In the genomic region with DNA sequence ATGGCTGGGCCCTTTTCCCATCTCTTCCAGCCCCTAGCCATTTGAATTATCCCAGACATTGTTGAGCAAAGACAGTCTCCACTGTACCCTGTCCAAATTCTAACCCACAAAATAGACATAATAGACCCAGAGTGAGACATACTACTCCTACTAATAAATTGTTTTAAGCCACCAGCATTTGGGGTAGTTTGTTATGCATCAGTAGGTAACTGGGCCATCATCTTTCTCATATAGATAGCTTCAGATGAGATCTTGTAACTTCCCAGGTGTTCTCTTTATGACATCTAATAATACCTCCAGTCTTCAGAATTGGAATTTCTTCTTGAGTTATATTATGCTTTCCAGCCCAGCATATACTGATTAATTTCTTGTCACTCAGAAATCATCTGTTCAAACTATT, we compare ENCODE assay signal across 28 cellular contexts.
"Had no signal": no experiment of that assay in that cellular context is flagged by ENCODE, and none has a peak within 500 bp of the region (broad histone marks: within the 10 kb centered on the region; RNA-seq: fewer than 3 reads in every experiment).

No MANE protein-coding gene starts in this region.

- H3K4me1 ChIP-seq: body of pancreas, colonic mucosa, gastroesophageal sphincter had no signal

- H3K4me3 ChIP-seq: body of pancreas, colonic mucosa, esophagus squamous epithelium, gastroesophageal sphincter, heart right ventricle, hepatocyte had no signal

- H3K36me3 ChIP-seq: colonic mucosa, esophagus squamous epithelium, gastroesophageal sphincter, heart right ventricle had no signal

- H3K4me2 ChIP-seq: hepatocyte had no signal

- ATAC-seq: activated CD8-positive, alpha-beta T cell treated with anti-CD3 and anti-CD28 coated beads for 36 hours; activated T-cell treated with anti-CD3 and anti-CD28 coated beads, Interleukin-2, amount 50 U/mL, for 4 hours; activated T-helper 17 cell treated with anti-CD3 and anti-CD28 coated beads, Interleukin-2, amount 50 U/mL, for 72 hours; body of pancreas; gastroesophageal sphincter; heart right ventricle; WTC11 had no signal

- H3K79me2 ChIP-seq: hepatocyte had no signal

- H2AFZ ChIP-seq: hepatocyte had no signal

- DNase-seq: activated CD4-positive, alpha-beta T cell treated with anti-CD3 and anti-CD28 coated beads for 1 hour; activated CD4-positive, alpha-beta T cell treated with anti-CD3 and anti-CD28 coated beads for 4 hours; activated CD4-positive, alpha-beta T cell treated with anti-CD3 and anti-CD28 coated beads, Interleukin-2, amount 10 ng/mL, durations not matched to agents 7 days and 5 days; activated CD4-positive, alpha-beta T cell treated with anti-CD3 and anti-CD28 coated beads, Interleukin-2, amount 50 U/mL, for 4 hours; activated CD8-positive, alpha-beta memory T cell treated with anti-CD3 and anti-CD28 coated beads for 24 hours; activated CD8-positive, alpha-beta T cell treated with anti-CD3 and anti-CD28 coated beads for 36 hours; activated effector memory CD4-positive, alpha-beta T cell treated with Interleukin-2 at 50 U/mL for 16 hours; activated gamma-delta T cell treated with Interleukin-2 at 50 U/mL for 16 hours; activated naive CD4-positive, alpha-beta T cell treated with anti-CD3 and anti-CD28 coated beads, Interleukin-2, amount 50 U/mL, for 16 hours; activated naive CD4-positive, alpha-beta T cell treated with Interleukin-2 at 50 U/mL for 16 hours; activated T-cell treated with anti-CD3 and anti-CD28 coated beads, Interleukin-2, amount 50 U/mL, for 4 hours; amniotic stem cell; aorta; body of pancreas; caudate nucleus; cerebellar nuclear complex; colonic mucosa; effector CD8-positive, alpha-beta T cell; esophagus squamous epithelium; foreskin melanocyte; heart right ventricle; T-helper 2 cell had no signal

- H3K27ac ChIP-seq: body of pancreas, colonic mucosa, epithelial cell of prostate, esophagus squamous epithelium, gastroesophageal sphincter, heart right ventricle, hepatocyte, VCaP had no signal

- H3K9me3 ChIP-seq: body of pancreas, colonic mucosa, esophagus squamous epithelium, gastroesophageal sphincter, heart right ventricle had no signal

- H3K27me3 ChIP-seq: body of pancreas, colonic mucosa, esophagus squamous epithelium, gastroesophageal sphincter, heart right ventricle, hepatocyte had no signal
